11 cellular contexts compared by ENCODE assay signal in the genomic region with DNA sequence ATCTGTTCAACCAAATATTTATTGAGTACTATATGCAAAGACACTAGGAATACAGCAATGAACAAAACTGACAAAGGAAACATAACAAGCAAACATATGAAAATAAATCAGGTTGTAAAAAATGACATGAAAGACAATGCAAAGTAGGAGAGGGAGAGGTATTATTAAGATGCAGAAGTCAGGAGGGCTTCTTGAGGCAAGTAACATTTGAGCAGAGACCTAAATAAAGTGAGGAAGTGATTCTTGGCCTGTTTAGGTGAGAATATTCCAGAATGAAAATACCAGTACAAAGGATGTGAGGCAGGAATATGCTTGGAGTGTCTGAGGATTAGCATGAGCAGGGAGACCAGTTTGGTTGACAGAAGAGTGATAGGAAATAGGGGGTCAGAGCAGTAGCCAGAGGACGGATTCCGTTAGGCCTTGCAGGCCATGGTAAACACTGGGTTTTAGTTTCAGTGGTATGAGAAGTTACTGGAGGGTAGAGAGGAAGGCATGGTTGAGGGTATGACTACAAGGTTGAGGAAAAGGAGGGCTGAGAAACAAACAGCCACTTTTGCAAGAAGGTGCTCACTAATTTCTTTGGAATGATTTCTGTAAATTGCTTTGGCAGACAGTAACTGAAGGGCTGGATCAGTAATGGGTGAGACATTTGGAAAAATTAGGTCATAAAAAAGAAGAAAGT.
DNase-seq lines count a peak whose midpoint lies in the region; ATAC-seq and TF ChIP-seq lines count a peak whose summit lies in the region.
"Had no signal": no experiment of that assay in that cellular context is flagged by ENCODE, and none has a peak within 500 bp of the region (broad histone marks: within the 10 kb centered on the region; RNA-seq: fewer than 3 reads in every experiment).

No MANE protein-coding gene starts in this region.

- no peak for TF ChIP-seq CTCF in AG10803 (conservative IDR thresholded peaks at IDR 0.05; ENCODE audit: low read length)

- no peak overlapping the region for H3K4me3 ChIP-seq in AG10803 (ENCODE audit: low read length)
- H3K4me3 ChIP-seq: pancreas had no signal

- DNase-seq in AG10803 (ENCODE audit: low read depth) (peak; percentile 90), NAMALWA (ENCODE audit: low spot score) (peak; percentile 23), glomerular visceral epithelial cell (ENCODE audit: extremely low spot score) (peak; percentile 10), Right ventricle myocardium inferior (ENCODE audit: missing footprints) (no peak), Kasumi-1 (lab: John Stamatoyannopoulos, UW) (no peak), NCI-H69 (lab: John Stamatoyannopoulos, UW) (no peak)
- no peak for DNase-seq in activated effector memory CD4-positive, alpha-beta T cell treated with anti-CD3 and anti-CD28 coated beads, Interleukin-2, amount 50 U/mL, for 16 hours
- DNase-seq: activated naive CD8-positive, alpha-beta T cell treated with anti-CD3 and anti-CD28 coated beads, Interleukin-2, amount 50 U/mL, for 24 hours; pancreas had no signal

- intact Hi-C loops in Right ventricle myocardium inferior (cut with DNase I) = no loop called here

- ATAC-seq in GM21381 (IDR thresholded peaks at IDR 0.05; ENCODE audit: unreplicated experiment) = peak; percentile 63
- ATAC-seq in Right ventricle myocardium inferior = no peak
- ATAC-seq: activated CD4-positive, CD25-positive, alpha-beta regulatory T cell treated with anti-CD3 and anti-CD28 coated beads, Interleukin-2, amount 50 U/mL, for 24 hours; activated naive CD8-positive, alpha-beta T cell treated with anti-CD3 and anti-CD28 coated beads, Interleukin-2, amount 50 U/mL, for 24 hours; pancreas had no signal

Comparison
In these comparisons a context has a peak if more than half of its experiments do, and no peak if none do; other contexts are left out.
1. DNase-seq: peak in AG10803 (single experiment), NAMALWA (single experiment) and glomerular visceral epithelial cell (single experiment); none in Right ventricle myocardium inferior (single experiment), Kasumi-1 (0 of 2), NCI-H69 (single experiment) and activated effector memory CD4-positive, alpha-beta T cell treated with anti-CD3 and anti-CD28 coated beads, Interleukin-2, amount 50 U/mL, for 16 hours (single experiment).